11 cellular contexts compared by ENCODE assay signal in the genomic region with DNA sequence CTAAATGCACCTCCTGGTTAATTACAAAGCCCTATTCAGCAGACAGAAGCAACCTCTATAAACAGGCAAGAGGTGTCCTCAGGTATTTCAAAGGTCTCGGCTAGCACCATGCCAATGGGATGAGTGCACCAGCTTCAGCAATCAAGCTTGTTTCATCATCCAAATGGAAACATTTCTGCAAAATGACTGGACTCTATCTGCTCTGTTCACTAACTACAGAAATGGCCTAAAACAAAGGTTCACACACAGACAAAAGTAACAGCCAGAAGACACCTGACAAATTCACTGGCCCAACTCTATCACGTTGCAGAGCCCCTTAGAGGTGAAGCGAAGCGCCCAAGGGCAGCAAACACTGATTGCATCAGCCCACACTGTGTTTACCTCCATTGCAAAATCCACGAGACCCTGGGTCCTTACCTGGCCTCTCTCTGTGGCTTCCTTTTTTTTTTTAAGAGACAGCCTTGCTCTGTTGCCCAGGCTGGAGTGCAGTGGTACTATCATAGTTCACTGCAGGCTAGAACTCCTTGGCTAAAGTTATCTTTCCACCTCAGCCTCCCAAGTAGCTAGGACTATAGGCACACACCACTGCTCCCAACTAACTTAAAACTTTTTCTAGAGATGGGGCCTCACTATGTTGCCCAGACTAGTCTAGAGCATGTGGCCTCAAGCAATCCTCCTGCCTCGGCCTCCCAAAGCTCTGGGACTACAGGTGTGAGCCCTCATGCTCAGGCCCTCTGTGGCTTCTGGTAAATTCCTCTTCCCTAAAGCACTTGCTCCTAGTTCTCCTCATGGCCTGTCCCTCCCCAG. TPM values are rescaled to one million over a fixed set of nuclear protein-coding genes. Genes with fewer than 3 reads are reported as not detected.
DNase-seq lines count a peak whose midpoint lies in the region; ATAC-seq and TF ChIP-seq lines count a peak whose summit lies in the region.
"Had no signal": no experiment of that assay in that cellular context is flagged by ENCODE, and none has a peak within 500 bp of the region (broad histone marks: within the 10 kb centered on the region; RNA-seq: fewer than 3 reads in every experiment).

No MANE protein-coding gene starts in this region.

- 60 to 89% (median 77%) methylated on average over 6 of the region's 6 CpGs for WGBS in spleen, 5 donors

- CTCF ChIA-PET in PC-3 (lab: Charles Lee) = no interaction called here

- H3K4me2 ChIP-seq in PC-3 (ENCODE audit: low read length) = no peak overlapping the region

- H3K4me3 Mint-ChIP-seq in activated CD4-positive, alpha-beta T cell treated with anti-CD3 and anti-CD28 coated beads, Interleukin-2, amount 10 ng/mL, durations not matched to agents 24 days and 14 days = peak overlapping the region; percentile 76
- H3K4me3 Mint-ChIP-seq: neural crest cell had no signal

- H3K4me1 Mint-ChIP-seq in activated CD4-positive, alpha-beta T cell treated with anti-CD3 and anti-CD28 coated beads, Interleukin-2, amount 10 ng/mL, durations not matched to agents 24 days and 14 days = peaks cover 68% of the 10 kb centered on the region

- H3K27ac Mint-ChIP-seq in activated CD4-positive, alpha-beta T cell treated with anti-CD3 and anti-CD28 coated beads, Interleukin-2, amount 10 ng/mL, durations not matched to agents 24 days and 14 days = peak overlapping the region; percentile 96

- peaks cover under 1% of the 10 kb centered on the region; the same call in 1 of the 2 replicates for H4K20me1 ChIP-seq in PC-3 (ENCODE audit: low read length)

- no peak for DNase-seq in activated CD4-positive, alpha-beta T cell treated with anti-CD3 and anti-CD28 coated beads, Interleukin-2, amount 10 ng/mL, durations not matched to agents 24 days and 14 days
- no peak for DNase-seq in activated CD4-positive, alpha-beta T cell treated with anti-CD3 and anti-CD28 coated beads, Interleukin-2, amount 50 U/mL, for 1 hour
- peak; percentile 44 for DNase-seq in PC-3
- no peak for DNase-seq in effector memory CD4-positive, alpha-beta T cell
- DNase-seq in spleen = no peak
- no peak for DNase-seq in caudate nucleus (lab: John Stamatoyannopoulos, UW)
- no peak for DNase-seq in stimulated activated CD4-positive, alpha-beta T cell treated with anti-CD3 and anti-CD28 coated beads, Interleukin-2, amount 100 ng/mL, for 48 hours
- DNase-seq: NCI-H524 treated with DMSO at 0.1 percent for 48 hours had no signal

- H2AFZ ChIP-seq in PC-3 (ENCODE audit: low read length) = no peak overlapping the region

- no peak overlapping the region for H3K9ac ChIP-seq in PC-3 (ENCODE audit: low read length)

- peaks cover 13% of the 10 kb centered on the region for H3K79me2 ChIP-seq in PC-3 (ENCODE audit: low read length)

- H3K36me3 ChIP-seq in PC-3 (ENCODE audit: low read depth, low read length) (no peaks in the 10 kb centered on the region; the same call in 1 of the 2 replicates), spleen (peaks cover 0 to 11% (median 4%) of the 10 kb centered on the region in 6 donors)
- H3K36me3 ChIP-seq in effector memory CD4-positive, alpha-beta T cell (ENCODE audit: control insufficient read depth, insufficient read depth, low read length) = no peaks in the 10 kb centered on the region

- intact Hi-C loops in activated CD4-positive, alpha-beta T cell treated with anti-CD3 and anti-CD28 coated beads, Interleukin-2, amount 10 ng/mL, durations not matched to agents 24 days and 14 days (cut with micrococcal nuclease) = loop anchor here (5.0 kb wide), 1 partner anchor 258 kb away; no protein-coding TSS in a partner anchor
- intact Hi-C loops in PC-3 (cut with micrococcal nuclease) (no loop called here), spleen (cut with DNase I; ENCODE audit: low total_unique reads) (loop anchor here (5.0 kb wide), 2 partner anchors 83 to 98 kb away; no protein-coding TSS in a partner anchor)

- TF ChIP-seq CTCF in PC-3 (conservative IDR thresholded peaks at IDR 0.05; ENCODE audit: low read depth, low read length) = no peak
- TF ChIP-seq CTCF in spleen (IDR thresholded peaks at IDR 0.05 in 8 of 11, conservative IDR thresholded peaks at IDR 0.05 in 3 of 11) = no peak

- H3K9me3 ChIP-seq in PC-3 (ENCODE audit: low read length) = no peaks in the 10 kb centered on the region
- no peaks in the 10 kb centered on the region for H3K9me3 ChIP-seq in effector memory CD4-positive, alpha-beta T cell (ENCODE audit: control insufficient read depth, low read length)
- no peaks in the 10 kb centered on the region for H3K9me3 ChIP-seq in spleen

- H3K27me3 ChIP-seq in PC-3 (ENCODE audit: low read length) (no peaks in the 10 kb centered on the region), spleen (replicated peaks in 1 of 7) (no peaks in the 10 kb centered on the region)
- no peaks in the 10 kb centered on the region for H3K27me3 ChIP-seq in effector memory CD4-positive, alpha-beta T cell (replicated peaks; ENCODE audit: control insufficient read depth, insufficient read depth, low read length, poor library complexity, severe bottlenecking)

- ATAC-seq in PC-3 = no peak
- no peak for ATAC-seq in GM19351 (IDR thresholded peaks at IDR 0.05; ENCODE audit: unreplicated experiment)

- no peaks in the 10 kb centered on the region for H3K9me2 ChIP-seq in PC-3 (replicated peaks; ENCODE audit: low read length)

- H3F3A ChIP-seq in PC-3 (ENCODE audit: low read length, unreplicated experiment) = no peaks in the 10 kb centered on the region

- TF ChIP-seq POLR2A in spleen (IDR thresholded peaks at IDR 0.05) = no peak

- no TSS peak for BruUV-seq in PC-3 (replicated peaks; lab: Mats Ljungman, UMichigan)

- H3K27ac ChIP-seq in PC-3 (ENCODE audit: low read length) = no peak overlapping the region
- H3K27ac ChIP-seq in effector memory CD4-positive, alpha-beta T cell (ENCODE audit: insufficient read depth, low read length, poor library complexity, severe bottlenecking) = peak overlapping the region; percentile 69
- H3K27ac ChIP-seq in spleen = peak overlapping the region in 5 of 8 donors; percentile 12 to 97 (median 55)
- H3K27ac ChIP-seq in caudate nucleus (ENCODE audit: low read depth, low read length) = no peak overlapping the region

- peaks cover 26% of the 10 kb centered on the region for H3K4me1 ChIP-seq in PC-3 (ENCODE audit: insufficient read depth, low read length)
- peaks cover 52% of the 10 kb centered on the region for H3K4me1 ChIP-seq in effector memory CD4-positive, alpha-beta T cell (ENCODE audit: control insufficient read depth, insufficient read depth, low read length, poor library complexity, severe bottlenecking)
- peaks cover 22 to 79% (median 57%) of the 10 kb centered on the region in 6 donors for H3K4me1 ChIP-seq in spleen

- H3K4me3 ChIP-seq in PC-3 (ENCODE audit: low read length) = no peak overlapping the region
- no peak overlapping the region for H3K4me3 ChIP-seq in effector memory CD4-positive, alpha-beta T cell (ENCODE audit: insufficient read depth, low read depth, low read length, poor library complexity, severe bottlenecking)
- H3K4me3 ChIP-seq in spleen = no peak overlapping the region

- POLR2A ChIA-PET in PC-3 (lab: Charles Lee; ENCODE audit: unreplicated experiment) = no interaction called here

- peaks cover 5% of the 10 kb centered on the region for H3K36me3 Mint-ChIP-seq in activated CD4-positive, alpha-beta T cell treated with anti-CD3 and anti-CD28 coated beads, Interleukin-2, amount 10 ng/mL, durations not matched to agents 24 days and 14 days (ENCODE audit: low read depth)

- H3K27me3 Mint-ChIP-seq in activated CD4-positive, alpha-beta T cell treated with anti-CD3 and anti-CD28 coated beads, Interleukin-2, amount 10 ng/mL, durations not matched to agents 24 days and 14 days = no peaks in the 10 kb centered on the region

- no peaks in the 10 kb centered on the region for H3K9me3 Mint-ChIP-seq in activated CD4-positive, alpha-beta T cell treated with anti-CD3 and anti-CD28 coated beads, Interleukin-2, amount 10 ng/mL, durations not matched to agents 24 days and 14 days
- H3K9me3 Mint-ChIP-seq: neural crest cell had no signal

RNA-seq across cellular contexts. Expression of gene SYNE3, which starts 8.5 kb away (rescaled TPM):
- 45.2 and 46.3 TPM in 2 replicates for total RNA-seq in activated CD4-positive, alpha-beta T cell treated with anti-CD3 and anti-CD28 coated beads, Interleukin-2, amount 10 ng/mL, durations not matched to agents 24 days and 14 days
- total RNA-seq in PC-3 (2014; rRNA removed) (1.2 and 3.5 TPM in 2 replicates), spleen (10 to 100 TPM; 26.8 to 34.5 (median 28.9) TPM)
- 1 to 10 TPM; 1.4 to 5.2 (median 1.8) TPM for polyA plus RNA-seq in spleen
- total RNA-seq: H1 had no signal

RNA-seq across cellular contexts. Expression of gene GLRX5, which starts 9.9 kb away (rescaled TPM):
- total RNA-seq in activated CD4-positive, alpha-beta T cell treated with anti-CD3 and anti-CD28 coated beads, Interleukin-2, amount 10 ng/mL, durations not matched to agents 24 days and 14 days = 43.7 and 45.6 TPM in 2 replicates
- 60.0 and 64.3 TPM in 2 replicates for total RNA-seq in PC-3 (2014; rRNA removed)
- 10 to 100 TPM; 18.2 to 48.4 (median 24.6) TPM for total RNA-seq in spleen
- polyA plus RNA-seq in spleen = 10 to 100 TPM; 24.4 to 37.3 (median 34.0) TPM

Comparison
In these comparisons a context has a peak if more than half of its experiments do, and no peak if none do; other contexts are left out.
1. H3K27ac ChIP-seq: peak in effector memory CD4-positive, alpha-beta T cell (single experiment) and spleen (5 of 8); none in PC-3 (single experiment) and caudate nucleus (single experiment).